In genomic region chr7:30886608-30887011, GRCh38 we compare ENCODE assay signal across 15 cellular contexts. TPM values are rescaled to one million over a fixed set of nuclear protein-coding genes. Genes with fewer than 3 reads are reported as not detected.
DNase-seq lines count a peak whose midpoint lies in the region; ATAC-seq and TF ChIP-seq lines count a peak whose summit lies in the region.
"Had no signal": no experiment of that assay in that cellular context is flagged by ENCODE, and none has a peak within 500 bp of the region (broad histone marks: within the 10 kb centered on the region; RNA-seq: fewer than 3 reads in every experiment).

No MANE protein-coding gene starts in this region.

- peak in 1 of 2 donors; percentile 42 for TF ChIP-seq EP300 in tibial nerve (IDR thresholded peaks at IDR 0.05)

- H3K4me3 ChIP-seq in brain microvascular endothelial cell (ENCODE audit: low read depth, low read length) (no peak overlapping the region), tibial nerve (no peak overlapping the region)
- H3K4me3 ChIP-seq: colonic mucosa, right atrium auricular region had no signal

- H3K9me3 ChIP-seq in tibial nerve = no peaks in the 10 kb centered on the region
- H3K9me3 ChIP-seq: colonic mucosa, right atrium auricular region had no signal

- no peak for TF ChIP-seq POLR2A in tibial nerve (IDR thresholded peaks at IDR 0.05)

- ATAC-seq in GM18498 (IDR thresholded peaks at IDR 0.05; ENCODE audit: unreplicated experiment) = no peak
- ATAC-seq: left lobe of liver had no signal

- H3K36me3 ChIP-seq in brain microvascular endothelial cell (replicated peaks) = no peaks in the 10 kb centered on the region
- peaks cover 0 to 20% (median 0%) of the 10 kb centered on the region in 3 donors for H3K36me3 ChIP-seq in tibial nerve
- H3K36me3 ChIP-seq: colonic mucosa, right atrium auricular region had no signal

- H3K27ac ChIP-seq in brain microvascular endothelial cell = no peak overlapping the region
- H3K27ac ChIP-seq in tibial nerve = peak overlapping the region in 2 of 4 donors; percentile 32 to 50
- H3K27ac ChIP-seq: colonic mucosa, right atrium auricular region had no signal

- DNase-seq in GM04504 (ENCODE audit: low read depth) (peak; percentile 59), brain microvascular endothelial cell (peak; percentile 11), lung microvascular endothelial cell (ENCODE audit: low read depth in 2 of 2) (peak; percentile 22 to 84), tibial nerve (ENCODE audit: low spot score in 2 of 2) (peak; percentile 43 to 44), T-helper 1 cell (no peak), putamen (ENCODE audit: low spot score) (no peak)
- DNase-seq: aorta, C1 segment of cervical spinal cord, colonic mucosa, GF-D8, NCI-H187 treated with DMSO at 0.1 percent for 48 hours, NCI-H446 had no signal

- H3K27me3 ChIP-seq in brain microvascular endothelial cell (replicated peaks) = no peaks in the 10 kb centered on the region
- H3K27me3 ChIP-seq in tibial nerve = no peaks in the 10 kb centered on the region
- H3K27me3 ChIP-seq: colonic mucosa, right atrium auricular region had no signal

- 61 to 64% methylated on average over 7 of the region's 7 CpGs for WGBS in tibial nerve, 2 donors

- H3K4me1 ChIP-seq in tibial nerve = peaks cover 0 to 38% (median 11%) of the 10 kb centered on the region in 4 donors
- H3K4me1 ChIP-seq: colonic mucosa had no signal

- TF ChIP-seq CTCF in brain microvascular endothelial cell (IDR thresholded peaks at IDR 0.05; ENCODE audit: low read depth, low read length, missing control alignments) (no peak), tibial nerve (IDR thresholded peaks at IDR 0.05) (no peak)

- in situ Hi-C loops in brain microvascular endothelial cell (cut with HindIII; ENCODE audit: low pct_ligation_motif_present, low sequenced_read_pairs) = no loop called here

RNA-seq across cellular contexts. Expression of gene AQP1, which starts 25.0 kb away (rescaled TPM):
- 1.4 and 1.7 TPM in 2 replicates for total RNA-seq in lung microvascular endothelial cell
- total RNA-seq in tibial nerve = 100 to 1,000 TPM; 352 to 818 (median 624) TPM

Comparison
In these comparisons a context has a peak if more than half of its experiments do, and no peak if none do; other contexts are left out.
1. DNase-seq: peak in GM04504 (single experiment), brain microvascular endothelial cell (single experiment), lung microvascular endothelial cell (2 of 2) and tibial nerve (2 of 2); none in T-helper 1 cell (0 of 5) and putamen (single experiment).
2. RNA of gene AQP1, which starts 25.0 kb away (total RNA-seq): 352 to 818 TPM in tibial nerve; 1.4 to 1.7 TPM in lung microvascular endothelial cell; every median in the first group is over 100 times any median in the second.